13 cellular contexts compared by ENCODE assay signal in genomic region chr3:152352559-152352958, GRCh38.
A peak's percentile ranks its signal among the peaks of the same experiment; 100 is the strongest.
DNase-seq lines count a peak whose midpoint lies in the region; ATAC-seq and TF ChIP-seq lines count a peak whose summit lies in the region.
"Had no signal": no experiment of that assay in that cellular context is flagged by ENCODE, and none has a peak within 500 bp of the region (broad histone marks: within the 10 kb centered on the region; RNA-seq: fewer than 3 reads in every experiment).

No MANE protein-coding gene starts in this region.

- no peak for TF ChIP-seq CTCF in activated B cell treated with CpG ODN at 0.5 μM for 24 hours (IDR thresholded peaks at IDR 0.05)
- no peak for TF ChIP-seq CTCF in heart left ventricle (IDR thresholded peaks at IDR 0.05)

- DNase-seq in activated T-cell treated with anti-CD3 and anti-CD28 coated beads, Interleukin-2, amount 50 U/mL, for 24 hours: no peak
- no peak for DNase-seq in activated T-cell treated with anti-CD3 and anti-CD28 coated beads, Interleukin-2, amount 50 U/mL, for 1 hour
- DNase-seq in activated B cell treated with CpG ODN at 0.5 μM for 24 hours (no peak), heart left ventricle (no peak), NCI-H446 (lab: John Stamatoyannopoulos, UW) (no peak), MG63 (no peak), T1000 (lab: John Stamatoyannopoulos, UW) (no peak)
- no peak for DNase-seq in stimulated activated naive CD8-positive, alpha-beta T cell treated with anti-CD3 and anti-CD28 coated beads, Interleukin-15, Interleukin-2, amounts not matched to agents 100 U/mL and 50 U/mL, for 24 hours
- DNase-seq: NCI-H524 treated with DMSO at 0.1 percent for 48 hours; stimulated activated CD4-positive, alpha-beta T cell treated with anti-CD3 and anti-CD28 coated beads, Interleukin-2, amount 100 ng/mL, for 24 hours had no signal

- H3K27ac Mint-ChIP-seq in activated T-cell treated with anti-CD3 and anti-CD28 coated beads, Interleukin-2, amount 50 U/mL, for 24 hours: peak overlapping the region; percentile 84
- peak overlapping the region; percentile 62 for H3K27ac Mint-ChIP-seq in activated B cell treated with CpG ODN at 0.5 μM for 24 hours

- ATAC-seq in activated B cell treated with CpG ODN at 0.5 μM for 24 hours (ENCODE audit: low read depth) (peak; percentile 29), heart left ventricle (peak in 3 of 4 donors; percentile 52 to 66 (median 54))
- ATAC-seq in stimulated activated naive CD8-positive, alpha-beta T cell treated with anti-CD3 and anti-CD28 coated beads, Interleukin-15, Interleukin-2, amounts not matched to agents 100 U/mL and 50 U/mL, for 24 hours: peak; percentile 35

- H3K9me3 Mint-ChIP-seq in activated T-cell treated with anti-CD3 and anti-CD28 coated beads, Interleukin-2, amount 50 U/mL, for 24 hours: no peaks in the 10 kb centered on the region
- H3K9me3 Mint-ChIP-seq in activated B cell treated with CpG ODN at 0.5 μM for 24 hours: no peaks in the 10 kb centered on the region
- H3K9me3 Mint-ChIP-seq: neural crest cell had no signal

- peaks cover 60% of the 10 kb centered on the region for H3K36me3 Mint-ChIP-seq in activated T-cell treated with anti-CD3 and anti-CD28 coated beads, Interleukin-2, amount 50 U/mL, for 24 hours (ENCODE audit: low read depth)
- H3K36me3 Mint-ChIP-seq in activated B cell treated with CpG ODN at 0.5 μM for 24 hours (ENCODE audit: low read depth): peaks cover 42% of the 10 kb centered on the region

- 43 to 70% (median 51%) methylated on average over 4 of the region's 4 CpGs for WGBS in heart left ventricle, 4 donors

- H3K4me3 ChIP-seq in heart left ventricle (no peak overlapping the region), MG63 (no peak overlapping the region)
- H3K4me3 ChIP-seq: coronary artery, tibial nerve had no signal

- H3K36me3 ChIP-seq in heart left ventricle: peaks cover 0 to 17% (median 0%) of the 10 kb centered on the region in 9 donors
- peaks cover 60% of the 10 kb centered on the region for H3K36me3 ChIP-seq in MG63

- POLR2A ChIA-PET in activated B cell treated with CpG ODN at 0.5 μM for 24 hours (lab: Charles Lee): interaction anchor here (1.0 to 1.1 kb wide), 3 partner anchors 19 to 154 kb away, joined by 3 read pairs; no protein-coding TSS in a partner anchor

- H3K4me3 Mint-ChIP-seq in activated T-cell treated with anti-CD3 and anti-CD28 coated beads, Interleukin-2, amount 50 U/mL, for 24 hours: no peak overlapping the region
- H3K4me3 Mint-ChIP-seq in activated B cell treated with CpG ODN at 0.5 μM for 24 hours: peak overlapping the region; percentile 20
- H3K4me3 Mint-ChIP-seq: neural crest cell had no signal

- peak overlapping the region in 3 of 12 donors; percentile 7 to 52 (median 37) for H3K27ac ChIP-seq in heart left ventricle
- H3K27ac ChIP-seq: coronary artery, tibial nerve had no signal

- peaks cover 59% of the 10 kb centered on the region for H3K4me1 Mint-ChIP-seq in activated T-cell treated with anti-CD3 and anti-CD28 coated beads, Interleukin-2, amount 50 U/mL, for 24 hours (ENCODE audit: low read depth)
- peaks cover 44% of the 10 kb centered on the region for H3K4me1 Mint-ChIP-seq in activated B cell treated with CpG ODN at 0.5 μM for 24 hours

- no peaks in the 10 kb centered on the region for H3K9me3 ChIP-seq in heart left ventricle
- H3K9me3 ChIP-seq in MG63: no peaks in the 10 kb centered on the region
- H3K9me3 ChIP-seq: tibial nerve had no signal

- H3K27me3 Mint-ChIP-seq in activated T-cell treated with anti-CD3 and anti-CD28 coated beads, Interleukin-2, amount 50 U/mL, for 24 hours: no peaks in the 10 kb centered on the region
- no peaks in the 10 kb centered on the region for H3K27me3 Mint-ChIP-seq in activated B cell treated with CpG ODN at 0.5 μM for 24 hours

- peaks cover 3 to 92% (median 56%) of the 10 kb centered on the region in 12 donors for H3K4me1 ChIP-seq in heart left ventricle

- no peak for TF ChIP-seq POLR2A in heart left ventricle (IDR thresholded peaks at IDR 0.05)

- CTCF ChIA-PET in activated B cell treated with CpG ODN at 0.5 μM for 24 hours (lab: Charles Lee): interaction anchor here (0.6 to 1.2 kb wide), 2 partner anchors 121 to 169 kb away, joined by 3 read pairs; no protein-coding TSS in a partner anchor

- intact Hi-C loops in activated B cell treated with CpG ODN at 0.5 μM for 24 hours (cut with micrococcal nuclease): loop anchor here (2.0 kb wide), 1 partner anchor 18 kb away; no protein-coding TSS in a partner anchor
- intact Hi-C loops in heart left ventricle (cut with DNase I): no loop called here

- no peaks in the 10 kb centered on the region for H3K27me3 ChIP-seq in heart left ventricle
- H3K27me3 ChIP-seq in MG63: no peaks in the 10 kb centered on the region
- H3K27me3 ChIP-seq: tibial nerve had no signal
